8 cellular contexts compared by ENCODE assay signal in genomic region chr1:149917590-149918144, GRCh38. TPM values are rescaled to one million over a fixed set of nuclear protein-coding genes. Genes with fewer than 3 reads are reported as not detected.
A peak's percentile ranks its signal among the peaks of the same experiment; 100 is the strongest.
DNase-seq lines count a peak whose midpoint lies in the region; ATAC-seq and TF ChIP-seq lines count a peak whose summit lies in the region.

Gene SV2A, minus strand, starts transcription at chr1:149917844. Its CDS starts 4,004 bp downstream, at chr1:149913840.

- H3F3A ChIP-seq in OCI-LY1 (ENCODE audit: insufficient read depth, low read length), result no peaks in the 10 kb centered on the region

- no peaks in the 10 kb centered on the region for H3K79me2 ChIP-seq in OCI-LY1 (ENCODE audit: insufficient read depth, low read length)

- POLR2A ChIA-PET in A673 (lab: Charles Lee; ENCODE audit: low non-redundant PET), result no interaction called here

- H3K4me1 ChIP-seq in A673 (ENCODE audit: insufficient read depth, low read length, poor library complexity, severe bottlenecking), result peaks cover 19% of the 10 kb centered on the region
- H3K4me1 ChIP-seq in OCI-LY1 (ENCODE audit: insufficient read depth, low read length, severe bottlenecking), result no peaks in the 10 kb centered on the region
- peaks cover 0 to 18% (median 0%) of the 10 kb centered on the region in 12 donors for H3K4me1 ChIP-seq in heart left ventricle

- no peaks in the 10 kb centered on the region for H3K27me3 ChIP-seq in A673 (replicated peaks; ENCODE audit: insufficient read depth, low read depth, low read length, poor library complexity)
- H3K27me3 ChIP-seq in H7 (ENCODE audit: control insufficient read depth, insufficient read depth, low read length), result peaks cover 2% of the 10 kb centered on the region
- 0 out of 2 replicates have a peak, but pooled peaks cover 3% of the 10 kb centered on the region for H3K27me3 ChIP-seq in OCI-LY1 (ENCODE audit: insufficient read depth, low read length)
- peaks cover 0 to 12% (median 0%) of the 10 kb centered on the region in 9 donors for H3K27me3 ChIP-seq in heart left ventricle

- peak within 1 kb of the TSS; percentile 22; the same call in 1 of the 2 replicates for H3K4me2 ChIP-seq in OCI-LY1 (ENCODE audit: low read length)

- H3K4me3 ChIP-seq in A673 (ENCODE audit: low read depth, low read length, poor library complexity, severe bottlenecking), result peak within 1 kb of the TSS; percentile 72
- H3K4me3 ChIP-seq in H7 (ENCODE audit: insufficient read depth, low read depth, low read length), result peak within 1 kb of the TSS; percentile 84
- no peak within 1 kb of the TSS for H3K4me3 ChIP-seq in OCI-LY1 (ENCODE audit: low read depth, low read length, poor library complexity, severe bottlenecking)
- H3K4me3 ChIP-seq in heart left ventricle, result peak within 1 kb of the TSS in 11 of 12 donors; percentile 8 to 60 (median 47)

- no peaks in the 10 kb centered on the region for H3K9me3 Mint-ChIP-seq in activated naive CD4-positive, alpha-beta T cell treated with anti-CD3 and anti-CD28 coated beads, Interleukin-2, amount 50 U/mL, for 24 hours

- no peaks in the 10 kb centered on the region for H4K20me1 ChIP-seq in OCI-LY1 (ENCODE audit: insufficient read depth, low read length)

- ATAC-seq in heart left ventricle (peak in 3 of 4 donors; percentile 42 to 59 (median 45)), GM18868 (IDR thresholded peaks at IDR 0.05; ENCODE audit: unreplicated experiment) (no peak)

- no peak within 1 kb of the TSS for H2AFZ ChIP-seq in OCI-LY1 (ENCODE audit: low read length)

- H3K4me3 Mint-ChIP-seq in activated naive CD4-positive, alpha-beta T cell treated with anti-CD3 and anti-CD28 coated beads, Interleukin-2, amount 50 U/mL, for 24 hours, result peak within 1 kb of the TSS; percentile 88

- no TSS peak for BruUV-seq in A673 (replicated peaks; lab: Mats Ljungman, UMichigan)

- peaks cover 4% of the 10 kb centered on the region for H3K36me3 Mint-ChIP-seq in activated naive CD4-positive, alpha-beta T cell treated with anti-CD3 and anti-CD28 coated beads, Interleukin-2, amount 50 U/mL, for 24 hours

- 1 to 3% (median 2%) methylated on average over 17 to 24 of the region's 24 CpGs for WGBS in heart left ventricle, 4 donors

- no peak for TF ChIP-seq POLR2A in heart left ventricle (IDR thresholded peaks at IDR 0.05)

- CTCF ChIA-PET in A673 (lab: Charles Lee), result no interaction called here

- H3K9me3 ChIP-seq in A673 (ENCODE audit: low read depth, low read length, poor library complexity, severe bottlenecking) (no peaks in the 10 kb centered on the region), OCI-LY1 (ENCODE audit: low read length) (no peaks in the 10 kb centered on the region), heart left ventricle (no peaks in the 10 kb centered on the region)

- no peaks in the 10 kb centered on the region for H3K9me2 ChIP-seq in OCI-LY1 (ENCODE audit: low read depth, low read length)

- no peak within 1 kb of the TSS for H3K27ac Mint-ChIP-seq in activated naive CD4-positive, alpha-beta T cell treated with anti-CD3 and anti-CD28 coated beads, Interleukin-2, amount 50 U/mL, for 24 hours

- H3K27me3 Mint-ChIP-seq in activated naive CD4-positive, alpha-beta T cell treated with anti-CD3 and anti-CD28 coated beads, Interleukin-2, amount 50 U/mL, for 24 hours, result no peaks in the 10 kb centered on the region

- intact Hi-C loops in A673 (cut with micrococcal nuclease; ENCODE audit: unreplicated experiment), result no loop called here
- intact Hi-C loops in heart left ventricle (cut with DNase I), result loop anchor here in 1 of 10 donors (2.0 kb wide), 1 partner anchor 17 kb away; no protein-coding TSS in a partner anchor
- intact Hi-C loops in posterior cingulate gyrus (cut with DNase I), result no loop called here

- H3K36me3 ChIP-seq in A673 (ENCODE audit: insufficient read depth, low read length, poor library complexity, severe bottlenecking) (peaks cover 10% of the 10 kb centered on the region), H7 (replicated peaks; ENCODE audit: control insufficient read depth, insufficient read depth, low read length) (peaks cover 3% of the 10 kb centered on the region; the same call in 1 of the 2 replicates), OCI-LY1 (ENCODE audit: insufficient read depth, low read length) (peaks cover 12% of the 10 kb centered on the region), heart left ventricle (peaks cover 0 to 16% (median 11%) of the 10 kb centered on the region in 9 donors)

- H3K27ac ChIP-seq in A673 (ENCODE audit: low read depth, low read length, poor library complexity, severe bottlenecking) (peak within 1 kb of the TSS; percentile 47), OCI-LY1 (ENCODE audit: low read depth, low read length, poor library complexity, severe bottlenecking) (no peak within 1 kb of the TSS), heart left ventricle (no peak within 1 kb of the TSS)

- peak; percentile 79 for DNase-seq in A673 (ENCODE audit: low spot score)
- DNase-seq in H7, result peak; percentile 96
- DNase-seq in heart left ventricle, result peak in 1 of 5 donors; percentile 37
- DNase-seq in posterior cingulate gyrus, result peak; percentile 56 to 94 (median 76)
- no peak for DNase-seq in NOMO-1 treated with DMSO at 0.1 percent for 48 hours (lab: John Stamatoyannopoulos, UW; ENCODE audit: unreplicated experiment)

- no peak for TF ChIP-seq CTCF in A673 (conservative IDR thresholded peaks at IDR 0.05; ENCODE audit: low read depth, low read length)
- no peak for TF ChIP-seq CTCF in OCI-LY1 (IDR thresholded peaks at IDR 0.05; ENCODE audit: low read length)
- TF ChIP-seq CTCF in heart left ventricle (IDR thresholded peaks at IDR 0.05), result no peak

- peaks cover 34% of the 10 kb centered on the region for H3K4me1 Mint-ChIP-seq in activated naive CD4-positive, alpha-beta T cell treated with anti-CD3 and anti-CD28 coated beads, Interleukin-2, amount 50 U/mL, for 24 hours

- H3K9ac ChIP-seq in OCI-LY1 (ENCODE audit: low read length), result no peak within 1 kb of the TSS

RNA-seq across cellular contexts. Expression of gene SV2A, which starts in this region (rescaled TPM):
- total RNA-seq in A673 (2021), result 33.1 and 35.4 TPM in 2 replicates
- total RNA-seq in H7 (2014; rRNA removed; shearing (Covaris generic)), result 40.3 and 42.3 TPM in 2 replicates
- total RNA-seq in heart left ventricle, result 1 to 10 TPM in 1 of 9 donors, under 1 TPM in 8; 0.20 to 1.4 (median 0.43) TPM
- under 1 TPM; 0.30 to 0.32 TPM for polyA plus RNA-seq in heart left ventricle

Comparison
In these comparisons a context has a peak if more than half of its experiments do, and no peak if none do; other contexts are left out.
1. RNA of gene SV2A (total RNA-seq): 40.3 to 42.3 TPM in H7 and 33.1 to 35.4 TPM in A673; 0.20 to 1.4 TPM in heart left ventricle; every median in the first group is over 10 times any median in the second.